In the genomic region with DNA sequence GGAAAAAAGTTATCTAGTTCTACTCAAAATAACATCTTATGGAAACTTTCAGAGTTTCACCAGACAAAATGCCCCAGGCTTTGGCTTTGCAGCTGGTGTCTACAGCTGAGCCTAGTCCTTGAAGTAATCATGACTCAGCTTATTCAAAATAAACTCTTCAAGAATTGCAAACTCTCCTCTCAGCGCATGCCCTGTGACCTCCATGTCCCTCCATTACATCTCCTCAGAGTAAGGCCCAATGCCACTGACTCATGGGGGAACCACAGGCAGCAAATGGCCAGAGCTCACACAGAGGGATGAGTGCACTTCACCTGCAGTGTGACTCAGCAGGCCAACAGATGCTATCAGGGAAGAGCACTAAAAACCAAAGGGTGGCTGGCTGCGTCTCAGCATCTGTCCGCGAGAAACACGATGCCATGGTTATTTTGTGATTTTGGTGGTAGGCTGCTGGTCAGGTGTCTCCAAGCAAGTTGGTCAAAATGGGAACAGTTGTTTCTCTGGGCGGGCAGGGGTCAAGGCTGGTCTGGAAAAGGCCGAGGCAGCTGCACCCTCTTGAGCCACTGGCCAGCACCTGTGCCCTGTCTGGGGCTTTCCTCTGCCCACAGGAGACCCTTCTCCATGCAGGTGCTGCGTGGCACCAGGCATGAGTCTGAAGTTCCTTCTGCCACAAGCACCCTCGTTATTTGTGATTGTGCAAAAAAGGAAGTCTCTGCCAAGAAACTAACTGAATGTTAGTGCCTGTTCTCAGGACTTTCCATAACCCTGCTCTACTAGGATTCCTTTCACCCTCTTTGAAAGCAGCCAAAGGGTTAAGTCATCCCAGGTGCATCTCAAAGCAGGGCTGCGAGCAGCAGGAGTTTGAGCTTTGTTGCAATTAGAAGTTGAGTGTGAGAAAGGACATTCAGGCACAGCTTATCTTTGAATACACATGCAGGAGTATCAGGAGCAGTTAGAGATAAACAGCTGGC, we compare ENCODE assay signal across 8 cellular contexts.
DNase-seq lines count a peak whose midpoint lies in the region; FAIRE-seq and TF ChIP-seq lines count a peak whose summit lies in the region.
"Not testable (repeated sequence)": the region's sequence is repeated elsewhere in the genome, so short reads cannot be mapped to it uniquely, and the experiment has no call there.

No MANE protein-coding gene starts in this region.

- peaks cover 10% of the 10 kb centered on the region for H3K4me1 Mint-ChIP-seq in T-helper 2 cell treated with Interferon-gamma antibody and Interleukin-4, amounts not matched to agents 5 μg/mL and 100 μg/mL, for 36 hours (ENCODE audit: low read depth)

- H2BK5ac ChIP-seq in H1 (ENCODE audit: low read depth, low read length), result not testable (repeated sequence)

- not testable (repeated sequence) for H2BK20ac ChIP-seq in H1 (ENCODE audit: low read length)

- not testable (repeated sequence) for H3K27me3 ChIP-seq in Karpas-422 (ENCODE audit: low read length); H1 (replicated peaks in 1 of 4; ENCODE audit: control insufficient read depth in 3 of 4, extremely low read depth in 1 of 4, insufficient read depth in 3 of 4, low read length in 3 of 4)

- not testable (repeated sequence) for H2BK120ac ChIP-seq in H1 (replicated peaks; ENCODE audit: low read depth, low read length)

- H3K27ac ChIP-seq in Karpas-422 (ENCODE audit: low read length); H1 (ENCODE audit: low read depth, low read length): not testable (repeated sequence)

- not testable (repeated sequence) for H3K4me2 ChIP-seq in Karpas-422 (ENCODE audit: low read depth, low read length, poor library complexity, severe bottlenecking); H1 (ENCODE audit: insufficient read depth in 1 of 2, low read depth in 2 of 2, low read length in 2 of 2)

- H4K91ac ChIP-seq in H1 (replicated peaks; ENCODE audit: insufficient read length, low read length), result not testable (repeated sequence)

- H3K14ac ChIP-seq in H1 (ENCODE audit: insufficient read length), result not testable (repeated sequence)

- TF ChIP-seq EP300 in H1 (IDR thresholded peaks at IDR 0.05; ENCODE audit: borderline replicate concordance in 1 of 2, low read depth in 2 of 2, low read length in 2 of 2), result not testable (repeated sequence)

- not testable (repeated sequence) for H4K8ac ChIP-seq in H1 (ENCODE audit: extremely low read depth, insufficient read depth, low read length)

- WGBS in H1 (ENCODE audit: extremely low coverage in 1 of 2, insufficient coverage in 1 of 2, insufficient read length in 1 of 2, insufficient replicate concordance in 2 of 2, low coverage in 1 of 2, low lambda C conversion rate in 2 of 2, missing lambda C conversion rate in 1 of 2), 2 experiments, result 68% methylated on average over 9 of the region's 10 CpGs; no CpG with 5 or more reads in 1 of the 2 experiments

- not testable (repeated sequence) for H4K20me1 ChIP-seq in Karpas-422 (ENCODE audit: insufficient read depth, low read depth, low read length); H1 (replicated peaks in 1 of 2; ENCODE audit: control insufficient read depth in 1 of 2, insufficient read depth in 2 of 2, low read length in 2 of 2)

- not testable (repeated sequence) for TF ChIP-seq CTCF in AG04449 (IDR thresholded peaks at IDR 0.05; ENCODE audit: insufficient read depth, low read length, missing control alignments); H1 (IDR thresholded peaks at IDR 0.05; ENCODE audit: control extremely low read depth in 1 of 3, insufficient read depth in 1 of 3, low read depth in 1 of 3, low read length in 3 of 3)

- H3K27ac Mint-ChIP-seq in T-helper 2 cell treated with Interferon-gamma antibody and Interleukin-4, amounts not matched to agents 5 μg/mL and 100 μg/mL, for 36 hours, result not testable (repeated sequence)

- TF ChIP-seq POLR2A in H1 (IDR thresholded peaks at IDR 0.05; ENCODE audit: control extremely low read depth in 1 of 2, low read depth in 2 of 2, low read length in 2 of 2), result not testable (repeated sequence)

- not testable (repeated sequence) for H2AFZ ChIP-seq in Karpas-422 (ENCODE audit: low read length); H1 (ENCODE audit: low read length)

- peak; percentile 97 for FAIRE-seq in H1 (lab: Jason Lieb, UNC)

- H3K18ac ChIP-seq in H1 (ENCODE audit: extremely low read depth, low read length), result not testable (repeated sequence)

- DNase-seq in AG04449 (ENCODE audit: low read depth, low spot score) (peak; percentile 59), H4 (ENCODE audit: low spot score) (peak; percentile 75), Karpas-422 (peak; percentile 39), iris pigment epithelial cell (ENCODE audit: low read depth) (peak; percentile 90)
- peak; percentile 76 for DNase-seq in T-helper 2 cell treated with Interferon-gamma antibody and Interleukin-4, amounts not matched to agents 5 μg/mL and 100 μg/mL, for 36 hours (ENCODE audit: low spot score)
- DNase-seq in activated naive CD4-positive, alpha-beta T cell treated with Interleukin-2 at 50 U/mL for 16 hours, result peak; percentile 49
- not testable (repeated sequence) for DNase-seq in H1 (ENCODE audit: low read depth in 1 of 2, low spot score in 2 of 2)
- DNase-seq in stimulated activated CD4-positive, alpha-beta T cell treated with anti-CD3 and anti-CD28 coated beads, Interleukin-15, amount 100 ng/mL, for 24 hours, result peak; percentile 50

- H3K4me3 Mint-ChIP-seq in T-helper 2 cell treated with Interferon-gamma antibody and Interleukin-4, amounts not matched to agents 5 μg/mL and 100 μg/mL, for 36 hours, result not testable (repeated sequence)

- POLR2A ChIA-PET in AG04449 (lab: Yijun Ruan, JAX); H1 (lab: Charles Lee; ENCODE audit: partially characterized antibody): not testable (repeated sequence)

- not testable (repeated sequence) for H3K79me1 ChIP-seq in H1 (ENCODE audit: low read depth, low read length)

- H2BK15ac ChIP-seq in H1 (ENCODE audit: low read length), result not testable (repeated sequence)

- H3K23me2 ChIP-seq in H1 (ENCODE audit: low read depth, low read length), result not testable (repeated sequence)

- not testable (repeated sequence) for H3K4me3 ChIP-seq in AG04449 (ENCODE audit: low read depth, low read length); Karpas-422 (ENCODE audit: low read length); H1 (ENCODE audit: extremely low read depth in 1 of 4, insufficient read depth in 2 of 4, low read depth in 3 of 4, low read length in 4 of 4)

- not testable (repeated sequence) for H3K9me2 ChIP-seq in Karpas-422 (replicated peaks; ENCODE audit: insufficient read depth, low read length)

- CTCF ChIA-PET in AG04449 (lab: Yijun Ruan, JAX); H1 (lab: Charles Lee; ENCODE audit: partially characterized antibody): not testable (repeated sequence)

- not testable (repeated sequence) for H3K9ac ChIP-seq in Karpas-422 (ENCODE audit: low read length); H1 (replicated peaks in 1 of 4; ENCODE audit: extremely low read depth in 1 of 4, low read depth in 3 of 4, low read length in 3 of 4)

- not testable (repeated sequence) for H3K4me1 ChIP-seq in Karpas-422 (ENCODE audit: low read length); H1 (replicated peaks in 1 of 4; ENCODE audit: control insufficient read depth in 3 of 4, insufficient read depth in 4 of 4, low read length in 3 of 4)

- H4K5ac ChIP-seq in H1 (ENCODE audit: insufficient read length, low read depth, low read length), result not testable (repeated sequence)

- 0 out of 2 replicates have a peak overlapping the region, but pooled peaks have one; percentile 60 for H2BK12ac ChIP-seq in H1 (ENCODE audit: low read depth, low read length)

- H2AK5ac ChIP-seq in H1 (ENCODE audit: low read depth, low read length), result not testable (repeated sequence)

- H3K27me3 Mint-ChIP-seq in T-helper 2 cell treated with Interferon-gamma antibody and Interleukin-4, amounts not matched to agents 5 μg/mL and 100 μg/mL, for 36 hours (ENCODE audit: low read depth), result not testable (repeated sequence)

- not testable (repeated sequence) for H3K9me3 ChIP-seq in Karpas-422 (ENCODE audit: low read length); H1 (ENCODE audit: insufficient read depth in 2 of 2, low read depth in 1 of 2, low read length in 1 of 2)

- H3K36me3 Mint-ChIP-seq in T-helper 2 cell treated with Interferon-gamma antibody and Interleukin-4, amounts not matched to agents 5 μg/mL and 100 μg/mL, for 36 hours (ENCODE audit: low read depth), result not testable (repeated sequence)

- H3K56ac ChIP-seq in H1 (replicated peaks; ENCODE audit: insufficient read length, low read depth, low read length), result not testable (repeated sequence)

- not testable (repeated sequence) for TF ChIP-seq RAD21 in H1 (IDR thresholded peaks at IDR 0.05 in 1 of 2, conservative IDR thresholded peaks at IDR 0.05 in 1 of 2; ENCODE audit: low read depth in 2 of 2, low read length in 2 of 2)

- H3K79me2 ChIP-seq in Karpas-422 (ENCODE audit: low read length); H1 (ENCODE audit: control insufficient read depth in 1 of 2, insufficient read depth in 2 of 2, low read length in 2 of 2): not testable (repeated sequence)

- not testable (repeated sequence) for H3K36me3 ChIP-seq in Karpas-422 (ENCODE audit: insufficient read depth, low read length); H1 (ENCODE audit: control insufficient read depth in 2 of 4, insufficient read depth in 4 of 4, low read length in 3 of 4)

- not testable (repeated sequence) for H3K9me3 Mint-ChIP-seq in T-helper 2 cell treated with Interferon-gamma antibody and Interleukin-4, amounts not matched to agents 5 μg/mL and 100 μg/mL, for 36 hours

- not testable (repeated sequence) for H3K23ac ChIP-seq in H1 (ENCODE audit: insufficient read length)

- H3K4ac ChIP-seq in H1 (replicated peaks; ENCODE audit: insufficient read length, low read depth, low read length), result not testable (repeated sequence)

TF ChIP-seq in H1, 55 proteins besides CTCF, POLR2A, EP300 and RAD21:
- TF ChIP-seq MAFK (IDR thresholded peaks at IDR 0.05; ENCODE audit: low read depth, low read length) (0 out of 2 replicates have a peak, but pooled peaks have one; percentile 16), BACH1 (IDR thresholded peaks at IDR 0.05; ENCODE audit: low read length) (peak; percentile 67)
